In the genomic region with DNA sequence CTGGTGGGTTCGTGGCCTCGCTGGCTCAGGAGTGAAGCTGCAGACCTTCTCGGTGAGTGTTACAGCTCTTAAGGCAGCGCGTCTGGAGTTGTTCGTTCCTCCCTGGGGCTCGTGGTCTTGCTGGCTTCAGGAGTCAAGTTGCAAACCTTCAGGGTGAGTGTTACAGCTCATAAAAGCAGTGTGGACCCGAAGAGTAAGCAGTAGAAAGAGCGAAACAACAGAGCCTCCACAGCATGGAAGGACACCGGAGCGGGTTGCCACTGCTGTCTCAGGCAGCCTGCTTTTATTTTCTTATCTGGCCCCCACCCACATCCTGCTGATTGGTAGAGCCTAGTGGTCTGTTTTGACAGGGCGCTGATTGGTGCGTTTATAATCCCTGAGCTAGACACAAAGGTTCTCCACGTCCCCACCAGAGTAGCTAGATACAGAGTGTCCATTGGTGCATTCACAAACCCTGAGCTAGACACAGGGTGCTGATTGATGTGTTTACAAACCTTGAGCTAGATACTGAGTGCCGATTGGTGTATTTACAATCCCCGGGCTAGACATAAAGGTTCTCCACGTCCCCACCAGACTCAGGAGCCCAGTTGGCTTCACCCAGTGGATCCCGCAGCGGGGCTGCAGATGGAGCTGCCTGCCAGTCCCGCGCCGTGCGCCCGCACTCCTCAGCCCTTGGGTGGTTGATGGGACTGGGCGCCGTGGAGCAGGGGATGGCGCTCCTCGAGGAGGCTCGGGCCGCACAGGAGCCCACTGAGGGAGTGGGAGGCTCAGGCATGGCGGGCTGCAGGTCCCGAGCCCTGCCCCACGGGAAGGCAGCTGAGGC, we compare ENCODE assay signal across 8 cellular contexts.
DNase-seq lines count a peak whose midpoint lies in the region; ATAC-seq and TF ChIP-seq lines count a peak whose summit lies in the region.
"Not testable (repeated sequence)": the region's sequence is repeated elsewhere in the genome, so short reads cannot be mapped to it uniquely, and the experiment has no call there.

No MANE protein-coding gene starts in this region.

- not testable (repeated sequence) for H3K4me2 ChIP-seq in mesendoderm (ENCODE audit: low read length)

- TF ChIP-seq POLR2A in tibial nerve (IDR thresholded peaks at IDR 0.05), result not testable (repeated sequence)

- TF ChIP-seq CTCF in Calu3 (IDR thresholded peaks at IDR 0.05; ENCODE audit: unreplicated experiment); psoas muscle (IDR thresholded peaks at IDR 0.05); tibial nerve (IDR thresholded peaks at IDR 0.05): not testable (repeated sequence)

- no CpG with 5 or more reads among the region's 33 CpGs for WGBS in mesendoderm (ENCODE audit: extremely low coverage, insufficient coverage, low lambda C conversion rate)
- 78 to 80% (median 79%) methylated on average over 31 to 33 of the region's 33 CpGs for WGBS in psoas muscle, 3 donors
- 77 to 87% methylated on average over 21 to 27 of the region's 33 CpGs for WGBS in tibial nerve, 2 donors

- not testable (repeated sequence) for TF ChIP-seq EP300 in tibial nerve (IDR thresholded peaks at IDR 0.05)

- DNase-seq in Calu3, result peak; percentile 88
- peak; percentile 87 for DNase-seq in NCI-H146 treated with DMSO at 0.1 percent for 48 hours (lab: John Stamatoyannopoulos, UW; ENCODE audit: unreplicated experiment)
- not testable (repeated sequence) for DNase-seq in activated CD8-positive, alpha-beta memory T cell treated with anti-CD3 and anti-CD28 coated beads, Interleukin-2, amount 10 ng/mL, durations not matched to agents 7 days and 5 days; tibial nerve (ENCODE audit: low spot score in 2 of 2)
- DNase-seq in left ventricle myocardium superior, result peak; percentile 35
- peak; percentile 16 for DNase-seq in mesendoderm
- DNase-seq in psoas muscle, result peak; percentile 23 to 52

- H3K27ac ChIP-seq in mesendoderm (ENCODE audit: low read depth, low read length), result not testable (repeated sequence)
- H3K27ac ChIP-seq in psoas muscle, result peak overlapping the region; percentile 54
- H3K27ac ChIP-seq in tibial nerve, result peak overlapping the region in 1 of 4 donors; percentile 36

- H3K23ac ChIP-seq in mesendoderm (ENCODE audit: low read length), result not testable (repeated sequence)

- not testable (repeated sequence) for H3K18ac ChIP-seq in mesendoderm (ENCODE audit: low read length)

- intact Hi-C loops in Calu3 (cut with micrococcal nuclease; ENCODE audit: unreplicated experiment), result loop anchor here (5.0 kb wide), 1 partner anchor 520 kb away; no protein-coding TSS in a partner anchor
- intact Hi-C loops in dendritic cell treated with granulocyte-macrophage colony-stimulating factor and Interleukin-4, amounts not matched to agents 40 ng/mL and 50 ng/mL, for 4 days (cut with micrococcal nuclease); left ventricle myocardium superior (cut with micrococcal nuclease); psoas muscle (cut with DNase I): not testable (repeated sequence)

- not testable (repeated sequence) for H3K27me3 ChIP-seq in mesendoderm (ENCODE audit: insufficient read depth, low read length, poor library complexity); psoas muscle (ENCODE audit: insufficient read depth in 3 of 3, low read length in 2 of 3); tibial nerve

- not testable (repeated sequence) for H3K27me3 Mint-ChIP-seq in Calu3 (ENCODE audit: unreplicated experiment); dendritic cell treated with granulocyte-macrophage colony-stimulating factor and Interleukin-4, amounts not matched to agents 40 ng/mL and 50 ng/mL, for 4 days
- peaks cover 64% of the 10 kb centered on the region for H3K27me3 Mint-ChIP-seq in activated CD8-positive, alpha-beta memory T cell treated with anti-CD3 and anti-CD28 coated beads, Interleukin-2, amount 10 ng/mL, durations not matched to agents 7 days and 5 days

- not testable (repeated sequence) for H2AK5ac ChIP-seq in mesendoderm (ENCODE audit: low read length)

- not testable (repeated sequence) for H2BK5ac ChIP-seq in mesendoderm (ENCODE audit: low read length)

- not testable (repeated sequence) for H4K8ac ChIP-seq in mesendoderm (ENCODE audit: low read depth, low read length)

- peak overlapping the region; percentile 96 for H3K27ac Mint-ChIP-seq in Calu3 (ENCODE audit: unreplicated experiment)
- not testable (repeated sequence) for H3K27ac Mint-ChIP-seq in activated CD8-positive, alpha-beta memory T cell treated with anti-CD3 and anti-CD28 coated beads, Interleukin-2, amount 10 ng/mL, durations not matched to agents 7 days and 5 days
- H3K27ac Mint-ChIP-seq in dendritic cell treated with granulocyte-macrophage colony-stimulating factor and Interleukin-4, amounts not matched to agents 40 ng/mL and 50 ng/mL, for 4 days, result peak overlapping the region; percentile 84

- CTCF ChIA-PET in Calu3 (lab: Charles Lee), result interaction anchor here (1.1 kb wide), 1 partner anchor 18 kb away, joined by 3 read pairs; no protein-coding TSS in a partner anchor
- CTCF ChIA-PET in activated CD8-positive, alpha-beta memory T cell treated with anti-CD3 and anti-CD28 coated beads, Interleukin-2, amount 10 ng/mL, durations not matched to agents 7 days and 5 days (lab: Charles Lee), result not testable (repeated sequence)

- H2BK120ac ChIP-seq in mesendoderm (ENCODE audit: low read depth, low read length), result not testable (repeated sequence)

- H3K56ac ChIP-seq in mesendoderm (ENCODE audit: low read length), result not testable (repeated sequence)

- H3K4me1 ChIP-seq in mesendoderm (ENCODE audit: control insufficient read depth, low read depth, low read length), result not testable (repeated sequence)
- H3K4me1 ChIP-seq in psoas muscle, result peaks cover 22% of the 10 kb centered on the region
- peaks cover 0 to 11% (median 2%) of the 10 kb centered on the region in 4 donors for H3K4me1 ChIP-seq in tibial nerve

- BruUV-seq in Calu3 (replicated peaks; lab: Mats Ljungman, UMichigan), result not testable (repeated sequence)

- peaks cover 56% of the 10 kb centered on the region for H3K36me3 Mint-ChIP-seq in Calu3 (ENCODE audit: insufficient read depth, unreplicated experiment)
- not testable (repeated sequence) for H3K36me3 Mint-ChIP-seq in activated CD8-positive, alpha-beta memory T cell treated with anti-CD3 and anti-CD28 coated beads, Interleukin-2, amount 10 ng/mL, durations not matched to agents 7 days and 5 days; dendritic cell treated with granulocyte-macrophage colony-stimulating factor and Interleukin-4, amounts not matched to agents 40 ng/mL and 50 ng/mL, for 4 days (ENCODE audit: low read depth)

- H3K4me1 Mint-ChIP-seq in Calu3 (ENCODE audit: low read depth, unreplicated experiment); activated CD8-positive, alpha-beta memory T cell treated with anti-CD3 and anti-CD28 coated beads, Interleukin-2, amount 10 ng/mL, durations not matched to agents 7 days and 5 days: not testable (repeated sequence)
- H3K4me1 Mint-ChIP-seq in dendritic cell treated with granulocyte-macrophage colony-stimulating factor and Interleukin-4, amounts not matched to agents 40 ng/mL and 50 ng/mL, for 4 days (ENCODE audit: low read depth), result peaks cover 48% of the 10 kb centered on the region

- H3K4ac ChIP-seq in mesendoderm (ENCODE audit: low read depth, low read length), result not testable (repeated sequence)

- H2BK15ac ChIP-seq in mesendoderm (replicated peaks; ENCODE audit: low read depth), result not testable (repeated sequence)

- H3K9me3 Mint-ChIP-seq in Calu3 (ENCODE audit: low read depth, unreplicated experiment); activated CD8-positive, alpha-beta memory T cell treated with anti-CD3 and anti-CD28 coated beads, Interleukin-2, amount 10 ng/mL, durations not matched to agents 7 days and 5 days (ENCODE audit: low read depth); dendritic cell treated with granulocyte-macrophage colony-stimulating factor and Interleukin-4, amounts not matched to agents 40 ng/mL and 50 ng/mL, for 4 days: not testable (repeated sequence)

- H4K5ac ChIP-seq in mesendoderm (ENCODE audit: low read length), result not testable (repeated sequence)

- not testable (repeated sequence) for H3K4me3 ChIP-seq in mesendoderm (ENCODE audit: low read length)
- peak overlapping the region; percentile 62 for H3K4me3 ChIP-seq in psoas muscle
- H3K4me3 ChIP-seq in tibial nerve, result peak overlapping the region in 3 of 4 donors; percentile 21 to 50 (median 32)

- not testable (repeated sequence) for ATAC-seq in activated CD8-positive, alpha-beta memory T cell treated with anti-CD3 and anti-CD28 coated beads, Interleukin-2, amount 10 ng/mL, durations not matched to agents 7 days and 5 days; left ventricle myocardium superior; psoas muscle

- peak overlapping the region; percentile 85 for H3K4me3 Mint-ChIP-seq in Calu3 (ENCODE audit: low read depth, unreplicated experiment)
- peak overlapping the region; percentile 33 for H3K4me3 Mint-ChIP-seq in activated CD8-positive, alpha-beta memory T cell treated with anti-CD3 and anti-CD28 coated beads, Interleukin-2, amount 10 ng/mL, durations not matched to agents 7 days and 5 days
- H3K4me3 Mint-ChIP-seq in dendritic cell treated with granulocyte-macrophage colony-stimulating factor and Interleukin-4, amounts not matched to agents 40 ng/mL and 50 ng/mL, for 4 days, result peak overlapping the region; percentile 82

- H3K36me3 ChIP-seq in mesendoderm (ENCODE audit: control insufficient read depth, insufficient read depth, low read length); psoas muscle (ENCODE audit: insufficient read depth in 1 of 2, low read depth in 1 of 2); tibial nerve: not testable (repeated sequence)

- not testable (repeated sequence) for H3K79me2 ChIP-seq in mesendoderm (ENCODE audit: control insufficient read depth, insufficient read depth, low read length)

- H3K79me1 ChIP-seq in mesendoderm (ENCODE audit: low read length), result not testable (repeated sequence)

- H3K9me3 ChIP-seq in psoas muscle, tibial nerve: not testable (repeated sequence)

- H3K9ac ChIP-seq in mesendoderm (ENCODE audit: low read length), result not testable (repeated sequence)

Comparison
In these comparisons a context has a peak if more than half of its experiments do, and no peak if none do; other contexts are left out.
1. H3K4me3 Mint-ChIP-seq: peak in every context shown above with its lines; median percentile 85 in Calu3; 82 in dendritic cell treated with granulocyte-macrophage colony-stimulating factor and Interleukin-4, amounts not matched to agents 40 ng/mL and 50 ng/mL, for 4 days; 33 in activated CD8-positive, alpha-beta memory T cell treated with anti-CD3 and anti-CD28 coated beads, Interleukin-2, amount 10 ng/mL, durations not matched to agents 7 days and 5 days.